8 cellular contexts compared by ENCODE assay signal in genomic region chr7:64794171-64794844, GRCh38. TPM values are rescaled to one million over a fixed set of nuclear protein-coding genes. Genes with fewer than 3 reads are reported as not detected.
DNase-seq lines count a peak whose midpoint lies in the region; ATAC-seq lines count a peak whose summit lies in the region.

Gene ZNF138, plus strand, starts transcription at chr7:64794428. Its CDS starts 141 bp downstream, at chr7:64794569.

- ATAC-seq in GM19328 (IDR thresholded peaks at IDR 0.05; ENCODE audit: unreplicated experiment) = peak; percentile 100
- ATAC-seq in HG03469 (IDR thresholded peaks at IDR 0.05; ENCODE audit: unreplicated experiment) = peak; percentile 100
- ATAC-seq in left colon = peak; percentile 100

- H3K4me1 ChIP-seq in BLaER1 treated with 17β-estradiol and CSF1 and Interleukin-3, amounts not matched to agents 10 nM and 100 nM = peaks cover 7 to 19% (median 13%) of the 10 kb centered on the region in 10 experiments

- H3K9ac ChIP-seq in BLaER1 treated with 17β-estradiol and CSF1 and Interleukin-3, amounts not matched to agents 10 nM and 100 nM = peak within 1 kb of the TSS; percentile 85 to 92 (median 89)

- peaks cover 20 to 36% (median 35%) of the 10 kb centered on the region in 11 experiments for H3K36me3 ChIP-seq in BLaER1 treated with 17β-estradiol and CSF1 and Interleukin-3, amounts not matched to agents 10 nM and 100 nM

- intact Hi-C loops in activated CD4-positive, alpha-beta T cell treated with anti-CD3 and anti-CD28 coated beads, Interleukin-2, amount 10 ng/mL, durations not matched to agents 24 days and 14 days (cut with micrococcal nuclease) = loop anchor here (1.0 to 5.0 kb wide), 4 partner anchors 109 to 487 kb away; partner anchors contain the start of genes ZNF107, ZNF273 and ZNF680
- intact Hi-C loops in left colon (cut with DNase I, micrococcal nuclease) = no loop called here

- DNase-seq in NCI-H526 (lab: John Stamatoyannopoulos, UW) = peak; percentile 95 to 98
- DNase-seq in activated CD4-positive, alpha-beta T cell treated with anti-CD3 and anti-CD28 coated beads, Interleukin-2, amount 10 ng/mL, durations not matched to agents 24 days and 14 days = peak; percentile 97
- peak; percentile 61 for DNase-seq in cortex of kidney (lab: John Stamatoyannopoulos, UW)
- DNase-seq in left colon = peak; percentile 96
- peak; percentile 85 to 88 for DNase-seq in stimulated activated CD4-positive, alpha-beta T cell treated with anti-CD3 and anti-CD28 coated beads, Interleukin-1b, Interleukin-23, amount 100 ng/mL, for 4 hours (ENCODE audit: low read depth in 2 of 2)

- no peaks in the 10 kb centered on the region for H3K27me3 ChIP-seq in BLaER1 treated with 17β-estradiol and CSF1 and Interleukin-3, amounts not matched to agents 10 nM and 100 nM

- H3K4me2 ChIP-seq in BLaER1 treated with 17β-estradiol and CSF1 and Interleukin-3, amounts not matched to agents 10 nM and 100 nM = peak within 1 kb of the TSS; percentile 81 to 91 (median 85)

- H3K9me3 Mint-ChIP-seq in activated CD4-positive, alpha-beta T cell treated with anti-CD3 and anti-CD28 coated beads, Interleukin-2, amount 10 ng/mL, durations not matched to agents 24 days and 14 days = no peaks in the 10 kb centered on the region

- peak within 1 kb of the TSS; percentile 81 to 96 (median 88) for H3K4me3 ChIP-seq in BLaER1 treated with 17β-estradiol and CSF1 and Interleukin-3, amounts not matched to agents 10 nM and 100 nM

- H3K27me3 Mint-ChIP-seq in activated CD4-positive, alpha-beta T cell treated with anti-CD3 and anti-CD28 coated beads, Interleukin-2, amount 10 ng/mL, durations not matched to agents 24 days and 14 days = no peaks in the 10 kb centered on the region

- H3K36me3 Mint-ChIP-seq in activated CD4-positive, alpha-beta T cell treated with anti-CD3 and anti-CD28 coated beads, Interleukin-2, amount 10 ng/mL, durations not matched to agents 24 days and 14 days (ENCODE audit: low read depth) = peaks cover 29% of the 10 kb centered on the region

- H3K4me3 Mint-ChIP-seq in activated CD4-positive, alpha-beta T cell treated with anti-CD3 and anti-CD28 coated beads, Interleukin-2, amount 10 ng/mL, durations not matched to agents 24 days and 14 days = peak within 1 kb of the TSS; percentile 100

- H3K4me1 Mint-ChIP-seq in activated CD4-positive, alpha-beta T cell treated with anti-CD3 and anti-CD28 coated beads, Interleukin-2, amount 10 ng/mL, durations not matched to agents 24 days and 14 days = peaks cover 13% of the 10 kb centered on the region

- peak within 1 kb of the TSS; percentile 97 for H3K27ac Mint-ChIP-seq in activated CD4-positive, alpha-beta T cell treated with anti-CD3 and anti-CD28 coated beads, Interleukin-2, amount 10 ng/mL, durations not matched to agents 24 days and 14 days

- H3K27ac ChIP-seq in BLaER1 treated with 17β-estradiol and CSF1 and Interleukin-3, amounts not matched to agents 10 nM and 100 nM = peak within 1 kb of the TSS; percentile 74 to 88 (median 83); a peak in 21 of 22 replicates

- H4K20me1 ChIP-seq in BLaER1 treated with 17β-estradiol and CSF1 and Interleukin-3, amounts not matched to agents 10 nM and 100 nM = peaks cover 0 to 14% (median 0%) of the 10 kb centered on the region in 11 experiments; a peak in 3 of 22 replicates

- peaks cover 8 to 34% (median 29%) of the 10 kb centered on the region in 11 experiments; a peak in 21 of 22 replicates for H3K9me3 ChIP-seq in BLaER1 treated with 17β-estradiol and CSF1 and Interleukin-3, amounts not matched to agents 10 nM and 100 nM (replicated peaks in 1 of 11)

RNA-seq across cellular contexts. Expression of gene ZNF138, which starts in this region (rescaled TPM):
- total RNA-seq in activated CD4-positive, alpha-beta T cell treated with anti-CD3 and anti-CD28 coated beads, Interleukin-2, amount 10 ng/mL, durations not matched to agents 24 days and 14 days = 8.6 and 9.2 TPM in 2 replicates
- 1 to 10 TPM; 6.3 to 6.6 TPM for total RNA-seq in left colon

Comparison
In these comparisons a context has a peak if more than half of its experiments do, and no peak if none do; other contexts are left out.
1. Peak in every context shown above with its lines: DNase-seq, ATAC-seq, H3K4me3 ChIP-seq and H3K27ac ChIP-seq.